ENCODE assay signal across 1 cellular context in genomic region chr1:16391408-16391807, GRCh38.
TF ChIP-seq lines count a peak whose summit lies in the region.

No MANE protein-coding gene starts in this region.

TF ChIP-seq in GM23338, 12 proteins besides CTCF, POLR2A, EP300 and RAD21 (continued from another document):
- TF ChIP-seq REST (IDR thresholded peaks at IDR 0.05; ENCODE audit: unreplicated experiment) = no peak
- no peak for TF ChIP-seq STAT1 (IDR thresholded peaks at IDR 0.05; ENCODE audit: unreplicated experiment)
- no peak for TF ChIP-seq NANOG (IDR thresholded peaks at IDR 0.05; ENCODE audit: borderline replicate concordance)
- TF ChIP-seq ZNF462 (CRISPR knock-in tag; IDR thresholded peaks at IDR 0.05) = no peak
